24 cellular contexts compared by ENCODE assay signal in genomic region chr3:61855211-61855610, GRCh38.
A peak's percentile ranks its signal among the peaks of the same experiment; 100 is the strongest.
DNase-seq lines count a peak whose midpoint lies in the region; ATAC-seq and TF ChIP-seq lines count a peak whose summit lies in the region.
"Had no signal": no experiment of that assay in that cellular context is flagged by ENCODE, and none has a peak within 500 bp of the region (broad histone marks: within the 10 kb centered on the region; RNA-seq: fewer than 3 reads in every experiment).

No MANE protein-coding gene starts in this region.

- no peak overlapping the region for H3K27ac ChIP-seq in osteoblast (ENCODE audit: low read depth, low read length)
- H3K27ac ChIP-seq: A549, BLaER1, SJSA1 had no signal

- DNase-seq in AG20443 (ENCODE audit: low spot score) (peak; percentile 38), M059J (ENCODE audit: low read depth) (peak; percentile 3), cardiac fibroblast (ENCODE audit: low read depth in 2 of 2) (peak; percentile 13 to 54), osteoblast (ENCODE audit: insufficient read length, low spot score, missing footprints) (peak; percentile 9), kidney glomerular epithelial cell (lab: John Stamatoyannopoulos, UW) (no peak), NCI-H128 (lab: John Stamatoyannopoulos, UW; ENCODE audit: unreplicated experiment) (no peak)
- no peak for DNase-seq in activated naive CD8-positive, alpha-beta T cell treated with anti-CD3 and anti-CD28 coated beads, Interleukin-2, amount 50 U/mL, for 24 hours
- DNase-seq: CD4-positive, alpha-beta T cell; COR-L47; DMS79; H9; Kasumi-1; NCI-H1092; NCI-H1436 treated with DMSO at 0.1 percent for 48 hours; NCI-H1930; NCI-H345; NCI-H524; NCI-H774; NK-92 treated with Interleukin-12 subunit alpha and Interleukin-12 subunit beta, amount 100 ng/mL, for 24 hours had no signal

- no peak overlapping the region for H3K4me3 Mint-ChIP-seq in activated naive CD8-positive, alpha-beta T cell treated with anti-CD3 and anti-CD28 coated beads, Interleukin-2, amount 50 U/mL, for 24 hours
- H3K4me3 Mint-ChIP-seq: CD4-positive, alpha-beta T cell; H9 had no signal

- no peaks in the 10 kb centered on the region for H3K36me3 ChIP-seq in osteoblast (ENCODE audit: insufficient read depth, low read length)
- H3K36me3 ChIP-seq: BLaER1, SJSA1 had no signal

- H3K4me1 ChIP-seq in osteoblast (ENCODE audit: insufficient read depth, low read length), result no peaks in the 10 kb centered on the region
- H3K4me1 ChIP-seq: A549, SJSA1 had no signal

- H3K4me3 ChIP-seq in cardiac fibroblast (replicated peaks in 1 of 2; ENCODE audit: low read depth in 2 of 2, low read length in 2 of 2) (no peak overlapping the region), osteoblast (ENCODE audit: insufficient read depth, low read length) (no peak overlapping the region)
- H3K4me3 ChIP-seq: A549, BLaER1, GM12878, SJSA1 had no signal

- no peaks in the 10 kb centered on the region for H3K4me1 Mint-ChIP-seq in activated naive CD8-positive, alpha-beta T cell treated with anti-CD3 and anti-CD28 coated beads, Interleukin-2, amount 50 U/mL, for 24 hours

- H2AFZ ChIP-seq in osteoblast (ENCODE audit: low read length), result no peak overlapping the region

- no peak overlapping the region for H3K27ac Mint-ChIP-seq in activated naive CD8-positive, alpha-beta T cell treated with anti-CD3 and anti-CD28 coated beads, Interleukin-2, amount 50 U/mL, for 24 hours
- H3K27ac Mint-ChIP-seq: CD4-positive, alpha-beta T cell had no signal

- peaks cover 13% of the 10 kb centered on the region for H4K20me1 ChIP-seq in osteoblast (ENCODE audit: insufficient read depth, low read length)
- H4K20me1 ChIP-seq: BLaER1 had no signal

- no peaks in the 10 kb centered on the region for H3K27me3 ChIP-seq in osteoblast (ENCODE audit: insufficient read depth, low read length)
- H3K27me3 ChIP-seq: BLaER1, SJSA1 had no signal

- peaks cover 37% of the 10 kb centered on the region for H3K79me2 ChIP-seq in osteoblast (ENCODE audit: insufficient read depth, low read length)

- no peak overlapping the region for H3K4me2 ChIP-seq in osteoblast (ENCODE audit: insufficient read depth, low read length)
- H3K4me2 ChIP-seq: A549, BLaER1 had no signal

- no peak for TF ChIP-seq CTCF in cardiac fibroblast (IDR thresholded peaks at IDR 0.05; ENCODE audit: low read depth, low read length)
- TF ChIP-seq CTCF in osteoblast (IDR thresholded peaks at IDR 0.05; ENCODE audit: extremely low read depth, low read depth, low read length), result no peak

- no peak for ATAC-seq in activated naive CD8-positive, alpha-beta T cell treated with anti-CD3 and anti-CD28 coated beads, Interleukin-2, amount 50 U/mL, for 24 hours
- ATAC-seq: A549, Panc1 had no signal

- no peaks in the 10 kb centered on the region for H3K9me3 ChIP-seq in osteoblast (ENCODE audit: low read depth, low read length)
- H3K9me3 ChIP-seq: A549, BLaER1, SJSA1 had no signal

- H3K36me3 Mint-ChIP-seq in activated naive CD8-positive, alpha-beta T cell treated with anti-CD3 and anti-CD28 coated beads, Interleukin-2, amount 50 U/mL, for 24 hours (ENCODE audit: low read depth), result no peaks in the 10 kb centered on the region

- H3K9me3 Mint-ChIP-seq in activated naive CD8-positive, alpha-beta T cell treated with anti-CD3 and anti-CD28 coated beads, Interleukin-2, amount 50 U/mL, for 24 hours, result peaks cover 9% of the 10 kb centered on the region
- H3K9me3 Mint-ChIP-seq: CD4-positive, alpha-beta T cell had no signal

- H3K27me3 Mint-ChIP-seq in activated naive CD8-positive, alpha-beta T cell treated with anti-CD3 and anti-CD28 coated beads, Interleukin-2, amount 50 U/mL, for 24 hours, result no peaks in the 10 kb centered on the region

Comparison
In these comparisons a context has a peak if more than half of its experiments do, and no peak if none do; other contexts are left out.
1. DNase-seq: peak in AG20443 (single experiment), M059J (single experiment), cardiac fibroblast (2 of 2) and osteoblast (single experiment); none in activated naive CD8-positive, alpha-beta T cell treated with anti-CD3 and anti-CD28 coated beads, Interleukin-2, amount 50 U/mL, for 24 hours (single experiment), kidney glomerular epithelial cell (single experiment) and NCI-H128 (single experiment).